7 cellular contexts compared by ENCODE assay signal in genomic region chrX:2609431-2610238, GRCh38.
A peak's percentile ranks its signal among the peaks of the same experiment; 100 is the strongest.
DNase-seq lines count a peak whose midpoint lies in the region; ATAC-seq and TF ChIP-seq lines count a peak whose summit lies in the region.

No MANE protein-coding gene starts in this region.

- no peaks in the 10 kb centered on the region for H3K9me3 ChIP-seq in HUES48 (ENCODE audit: control insufficient read depth, insufficient read depth, low read length)
- H3K9me3 ChIP-seq in muscle layer of duodenum (ENCODE audit: control insufficient read depth in 1 of 2, low read length in 2 of 2), result no peaks in the 10 kb centered on the region

- DNase-seq in cardiac fibroblast (ENCODE audit: low read depth in 2 of 2), result peak in 1 of 2 donors; percentile 42
- DNase-seq in NCI-H1105 treated with DMSO at 0.1 percent for 48 hours (lab: John Stamatoyannopoulos, UW), result no peak
- DNase-seq in epidermal melanocyte (ENCODE audit: insufficient read length, low spot score), result no peak
- DNase-seq in iPS-NIHi7 (ENCODE audit: extremely low spot score), result no peak

- H3K27ac ChIP-seq in HUES48 (ENCODE audit: low read depth, low read length) (peak overlapping the region; percentile 84), muscle layer of duodenum (ENCODE audit: low read length) (peak overlapping the region; percentile 62)

- H3K4me3 ChIP-seq in HUES48 (ENCODE audit: low read depth, low read length) (peak overlapping the region; percentile 81), cardiac fibroblast (replicated peaks in 1 of 2; ENCODE audit: low read depth in 2 of 2, low read length in 2 of 2) (peak overlapping the region; percentile 84 to 90), muscle layer of duodenum (ENCODE audit: low read depth in 1 of 2, low read length in 2 of 2) (peak overlapping the region; percentile 87 to 94)

- TF ChIP-seq CTCF in cardiac fibroblast (IDR thresholded peaks at IDR 0.05; ENCODE audit: low read depth, low read length), result no peak

- ATAC-seq in GM19023 (IDR thresholded peaks at IDR 0.05; ENCODE audit: unreplicated experiment), result peak; percentile 37

- H3K36me3 ChIP-seq in HUES48 (ENCODE audit: control insufficient read depth, insufficient read depth, low read length) (peaks cover 24% of the 10 kb centered on the region), muscle layer of duodenum (ENCODE audit: control insufficient read depth in 1 of 2, insufficient read depth in 2 of 2, low read length in 2 of 2) (peaks cover 0 to 2% of the 10 kb centered on the region in 2 donors)

- H3K27me3 ChIP-seq in HUES48 (ENCODE audit: control insufficient read depth, insufficient read depth, low read length) (peaks cover 5% of the 10 kb centered on the region; the same call in 1 of the 2 replicates), muscle layer of duodenum (ENCODE audit: low read depth, low read length) (no peaks in the 10 kb centered on the region)

- H3K4me1 ChIP-seq in HUES48 (ENCODE audit: control insufficient read depth, insufficient read depth, low read length), result peaks cover 7% of the 10 kb centered on the region; the same call in 1 of the 2 replicates
- peaks cover 7 to 10% of the 10 kb centered on the region in 2 donors for H3K4me1 ChIP-seq in muscle layer of duodenum (ENCODE audit: control insufficient read depth in 1 of 2, insufficient read depth in 2 of 2, low read length in 2 of 2)

- H3K9ac ChIP-seq in HUES48 (ENCODE audit: low read depth, low read length), result peak overlapping the region; percentile 63
